Comparison of ENCODE assay signal across 29 cellular contexts in genomic region chr3:77529522-77529921, GRCh38.
"Had no signal": no experiment of that assay in that cellular context is flagged by ENCODE, and none has a peak within 500 bp of the region (broad histone marks: within the 10 kb centered on the region; RNA-seq: fewer than 3 reads in every experiment).

No MANE protein-coding gene starts in this region.

- H3K4me3 ChIP-seq: stomach, suprapubic skin, testis, thoracic aorta, thyroid gland, tibial artery, tibial nerve, transverse colon, upper lobe of left lung, upper lobe of right lung, uterus, vagina had no signal

- H3K27ac ChIP-seq: stomach, testis, thyroid gland, tibial nerve, transverse colon, upper lobe of right lung, uterus, vagina had no signal

- H3K4me3 Mint-ChIP-seq: stimulated activated effector memory CD8-positive, alpha-beta T cell treated with anti-CD3 and anti-CD28 coated beads, Interleukin-12 subunit alpha, Interleukin-12 subunit beta, amount 100 ng/mL, for 72 hours; stimulated activated memory B cell treated with anti-CD40 and anti-IgM and Interleukin-4, amounts not matched to agents 10 μg/mL and 1 μg/mL and 100 μg/mL, for 72 hours; stimulated activated naive B cell treated with anti-CD40 and anti-IgM and Interleukin-4, amounts not matched to agents 10 μg/mL and 1 μg/mL and 100 μg/mL, for 72 hours; stimulated activated naive CD8-positive, alpha-beta T cell treated with anti-CD3 and anti-CD28 coated beads, Interleukin-15, amount 100 ng/mL, for 72 hours; stimulated activated naive CD8-positive, alpha-beta T cell treated with anti-CD3 and anti-CD28 coated beads, Interleukin-15, Interleukin-2, amounts not matched to agents 100 ng/mL and 50 ng/mL, for 24 hours; type B pancreatic cell had no signal

- H3K36me3 Mint-ChIP-seq: stimulated activated effector memory CD8-positive, alpha-beta T cell treated with anti-CD3 and anti-CD28 coated beads, Interleukin-12 subunit alpha, Interleukin-12 subunit beta, amount 100 ng/mL, for 72 hours; stimulated activated memory B cell treated with anti-CD40 and anti-IgM and Interleukin-4, amounts not matched to agents 10 μg/mL and 1 μg/mL and 100 μg/mL, for 72 hours; stimulated activated naive B cell treated with anti-CD40 and anti-IgM and Interleukin-4, amounts not matched to agents 10 μg/mL and 1 μg/mL and 100 μg/mL, for 72 hours; type B pancreatic cell had no signal

- H3K36me3 ChIP-seq: stomach, suprapubic skin, thoracic aorta, thyroid gland, tibial artery, tibial nerve, transverse colon, upper lobe of left lung, upper lobe of right lung, uterus, vagina had no signal

- FAIRE-seq: urothelium cell line had no signal

- H3K9me3 ChIP-seq: suprapubic skin, testis, thoracic aorta, thyroid gland, transverse colon, upper lobe of left lung, upper lobe of right lung, uterus, vagina had no signal

- H3K4me1 Mint-ChIP-seq: stimulated activated effector memory CD8-positive, alpha-beta T cell treated with anti-CD3 and anti-CD28 coated beads, Interleukin-12 subunit alpha, Interleukin-12 subunit beta, amount 100 ng/mL, for 72 hours; stimulated activated memory B cell treated with anti-CD40 and anti-IgM and Interleukin-4, amounts not matched to agents 10 μg/mL and 1 μg/mL and 100 μg/mL, for 72 hours; stimulated activated naive B cell treated with anti-CD40 and anti-IgM and Interleukin-4, amounts not matched to agents 10 μg/mL and 1 μg/mL and 100 μg/mL, for 72 hours; stimulated activated naive CD8-positive, alpha-beta T cell treated with anti-CD3 and anti-CD28 coated beads, Interleukin-15, amount 100 ng/mL, for 72 hours had no signal

- H3K27me3 Mint-ChIP-seq: stimulated activated memory B cell treated with anti-CD40 and anti-IgM and Interleukin-4, amounts not matched to agents 10 μg/mL and 1 μg/mL and 100 μg/mL, for 72 hours; stimulated activated naive B cell treated with anti-CD40 and anti-IgM and Interleukin-4, amounts not matched to agents 10 μg/mL and 1 μg/mL and 100 μg/mL, for 72 hours; stimulated activated naive CD8-positive, alpha-beta T cell treated with anti-CD3 and anti-CD28 coated beads, Interleukin-15, amount 100 ng/mL, for 72 hours; stimulated activated naive CD8-positive, alpha-beta T cell treated with anti-CD3 and anti-CD28 coated beads, Interleukin-15, Interleukin-2, amounts not matched to agents 100 ng/mL and 50 ng/mL, for 24 hours; type B pancreatic cell had no signal

- DNase-seq: stimulated activated CD4-positive, alpha-beta T cell treated with anti-CD3 and anti-CD28 coated beads, Interleukin-2, amount 100 ng/mL, for 48 hours; stimulated activated CD4-positive, alpha-beta T cell treated with anti-CD3 and anti-CD28 coated beads, Interleukin-4, amount 100 ng/mL, for 1 hour; stimulated activated CD4-positive, alpha-beta T cell treated with anti-CD3 and anti-CD28 coated beads, Interleukin-4, amount 100 ng/mL, for 24 hours; stimulated activated CD4-positive, alpha-beta T cell treated with anti-CD3 and anti-CD28 coated beads, Interleukin-4, amount 100 ng/mL, for 4 hours; stimulated activated CD8-positive, alpha-beta memory T cell treated with anti-CD3 and anti-CD28 coated beads, Interleukin-4, amount 100 ng/mL, for 48 hours; stimulated activated naive B cell treated with anti-CD40 and anti-IgM and Interleukin-4, amounts not matched to agents 10 μg/mL and 1 μg/mL and 100 μg/mL, for 72 hours; stimulated activated naive CD4-positive, alpha-beta T cell; stimulated activated naive CD4-positive, alpha-beta T cell treated with Interleukin-2 at 50 U/mL for 16 hours; stimulated activated naive CD8-positive, alpha-beta T cell treated with anti-CD3 and anti-CD28 coated beads, Interleukin-15, amount 100 ng/mL, for 72 hours; stimulated activated naive CD8-positive, alpha-beta T cell treated with anti-CD3 and anti-CD28 coated beads, Interleukin-15, Interleukin-2, amounts not matched to agents 100 U/mL and 50 U/mL, for 24 hours; stomach; substantia nigra; testis; thyroid gland; tibial artery; transverse colon; trophoblast cell; upper lobe of left lung; upper lobe of right lung; uterus had no signal

- H3K27me3 ChIP-seq: stomach, suprapubic skin, testis, thyroid gland, tibial artery, tibial nerve, transverse colon, upper lobe of left lung, upper lobe of right lung, uterus, vagina had no signal

- H3K4me1 ChIP-seq: stomach, testis, tibial nerve, transverse colon, upper lobe of right lung, uterus, vagina had no signal

- ATAC-seq: stimulated activated effector memory CD8-positive, alpha-beta T cell treated with anti-CD3 and anti-CD28 coated beads, Interleukin-12 subunit alpha, Interleukin-12 subunit beta, amount 100 ng/mL, for 72 hours; stimulated activated memory B cell treated with anti-CD40 and anti-IgM and Interleukin-4, amounts not matched to agents 10 μg/mL and 1 μg/mL and 100 μg/mL, for 72 hours; stimulated activated naive B cell treated with anti-CD40 and anti-IgM and Interleukin-4, amounts not matched to agents 10 μg/mL and 1 μg/mL and 100 μg/mL, for 72 hours; stimulated activated naive CD8-positive, alpha-beta T cell treated with anti-CD3 and anti-CD28 coated beads, Interleukin-15, amount 100 ng/mL, for 72 hours; stimulated activated naive CD8-positive, alpha-beta T cell treated with anti-CD3 and anti-CD28 coated beads, Interleukin-15, Interleukin-2, amounts not matched to agents 100 U/mL and 50 U/mL, for 24 hours; upper lobe of right lung had no signal

- H3K27ac Mint-ChIP-seq: stimulated activated effector memory CD8-positive, alpha-beta T cell treated with anti-CD3 and anti-CD28 coated beads, Interleukin-12 subunit alpha, Interleukin-12 subunit beta, amount 100 ng/mL, for 72 hours; stimulated activated memory B cell treated with anti-CD40 and anti-IgM and Interleukin-4, amounts not matched to agents 10 μg/mL and 1 μg/mL and 100 μg/mL, for 72 hours; stimulated activated naive B cell treated with anti-CD40 and anti-IgM and Interleukin-4, amounts not matched to agents 10 μg/mL and 1 μg/mL and 100 μg/mL, for 72 hours; stimulated activated naive CD8-positive, alpha-beta T cell treated with anti-CD3 and anti-CD28 coated beads, Interleukin-15, amount 100 ng/mL, for 72 hours; stimulated activated naive CD8-positive, alpha-beta T cell treated with anti-CD3 and anti-CD28 coated beads, Interleukin-15, Interleukin-2, amounts not matched to agents 100 ng/mL and 50 ng/mL, for 24 hours; type B pancreatic cell had no signal
